Comparison of ENCODE assay signal across 27 cellular contexts in the genomic region with DNA sequence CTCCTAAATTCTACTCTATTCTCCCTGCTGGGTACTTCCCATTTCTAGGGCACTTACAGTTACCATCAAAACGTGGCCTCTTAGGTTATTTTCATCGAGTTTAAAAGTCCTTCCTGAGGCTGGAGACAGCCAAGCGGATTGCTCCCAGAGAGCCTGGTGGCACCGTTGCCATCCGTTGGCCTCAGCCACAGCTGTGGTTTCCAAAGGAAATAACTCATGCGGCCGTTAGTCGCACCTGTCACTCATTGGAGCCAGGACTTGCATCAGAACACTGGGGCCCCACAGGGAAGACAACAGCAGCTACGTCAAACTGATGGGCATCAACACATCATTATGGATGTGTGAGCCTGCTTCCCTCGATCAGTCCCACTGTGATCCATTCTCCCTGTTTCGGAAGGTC.
DNase-seq lines count a peak whose midpoint lies in the region; TF ChIP-seq lines count a peak whose summit lies in the region.
"Had no signal": no experiment of that assay in that cellular context is flagged by ENCODE, and none has a peak within 500 bp of the region (broad histone marks: within the 10 kb centered on the region; RNA-seq: fewer than 3 reads in every experiment).

No MANE protein-coding gene starts in this region.

- peak; percentile 5 for DNase-seq in NCI-H748 (lab: John Stamatoyannopoulos, UW; ENCODE audit: unreplicated experiment)
- DNase-seq in NCI-H748 treated with DMSO at 0.1 percent for 48 hours (lab: John Stamatoyannopoulos, UW) = no peak
- peak; percentile 99 for DNase-seq in MV-4-11 (lab: John Stamatoyannopoulos, UW)
- peak; percentile 13 for DNase-seq in SKM-1 (lab: John Stamatoyannopoulos, UW; ENCODE audit: unreplicated experiment)
- DNase-seq in NCI-H2029 (lab: John Stamatoyannopoulos, UW) = no peak
- DNase-seq in activated T-cell treated with anti-CD3 and anti-CD28 coated beads, Interleukin-2, amount 50 U/mL, for 1 hour = no peak
- DNase-seq in endothelial cell (ENCODE audit: low spot score) = no peak
- DNase-seq: 8988T; activated CD4-positive, CD25-positive, alpha-beta regulatory T cell treated with anti-CD3 and anti-CD28 coated beads, Interleukin-2, amount 50 U/mL, for 72 hours; activated naive CD4-positive, alpha-beta T cell treated with anti-CD3 and anti-CD28 coated beads, Interleukin-2, amount 50 U/mL, for 16 hours; activated T-cell treated with anti-CD3 and anti-CD28 coated beads, Interleukin-2, amount 50 U/mL, for 72 hours; BE2C; EL; HCEC 1CT; mammary epithelial cell; naive B cell; NCI-H1092; NCI-H1930; NCI-H345; stimulated activated CD4-positive, alpha-beta T cell treated with anti-CD3 and anti-CD28 coated beads, Interleukin-12 subunit alpha, Interleukin-12 subunit beta, amount 100 ng/mL, for 4 hours had no signal

- H3K36me3 ChIP-seq in thymus (ENCODE audit: control insufficient read depth, insufficient read depth) = no peaks in the 10 kb centered on the region
- H3K36me3 ChIP-seq: BE2C, right atrium auricular region, tibial nerve had no signal

- no peaks in the 10 kb centered on the region for H3K27me3 ChIP-seq in thymus (ENCODE audit: control insufficient read depth, insufficient read depth)
- H3K27me3 ChIP-seq: BE2C, right atrium auricular region, tibial nerve had no signal

- WGBS in thymus = 6% methylated on average over 11 of the region's 11 CpGs

- no peak overlapping the region for H3K4me3 Mint-ChIP-seq in endothelial cell (ENCODE audit: unreplicated experiment)
- H3K4me3 Mint-ChIP-seq: activated T-cell treated with anti-CD3 and anti-CD28 coated beads, Interleukin-2, amount 50 U/mL, for 72 hours; dendritic cell treated with granulocyte-macrophage colony-stimulating factor and Interleukin-4, amounts not matched to agents 40 ng/mL and 50 ng/mL, for 4 days; IgD-negative memory B cell; stimulated activated naive CD8-positive, alpha-beta T cell treated with anti-CD3 and anti-CD28 coated beads, Interleukin-15, Interleukin-2, amounts not matched to agents 100 ng/mL and 50 ng/mL, for 24 hours had no signal

- H3K36me3 Mint-ChIP-seq in endothelial cell (ENCODE audit: low read depth, unreplicated experiment) = no peaks in the 10 kb centered on the region
- H3K36me3 Mint-ChIP-seq: IgD-negative memory B cell had no signal

- peak overlapping the region; percentile 48 for H3K27ac ChIP-seq in thymus (ENCODE audit: low read depth)
- H3K27ac ChIP-seq: right atrium auricular region, RWPE1, tibial nerve had no signal

- no peaks in the 10 kb centered on the region for H3K9me3 Mint-ChIP-seq in endothelial cell (ENCODE audit: unreplicated experiment)
- H3K9me3 Mint-ChIP-seq: dendritic cell treated with granulocyte-macrophage colony-stimulating factor and Interleukin-4, amounts not matched to agents 40 ng/mL and 50 ng/mL, for 4 days; naive B cell; stimulated activated naive CD8-positive, alpha-beta T cell treated with anti-CD3 and anti-CD28 coated beads, Interleukin-15, Interleukin-2, amounts not matched to agents 100 ng/mL and 50 ng/mL, for 24 hours had no signal

- no peak for TF ChIP-seq CTCF in endothelial cell (IDR thresholded peaks at IDR 0.05; ENCODE audit: unreplicated experiment)

- no peaks in the 10 kb centered on the region for H3K4me1 Mint-ChIP-seq in endothelial cell (ENCODE audit: unreplicated experiment)

- H3K9me3 ChIP-seq in thymus (ENCODE audit: control insufficient read depth) = no peaks in the 10 kb centered on the region
- H3K9me3 ChIP-seq: BE2C, right atrium auricular region, tibial nerve had no signal

- H3K4me3 ChIP-seq in thymus (ENCODE audit: low read length) = peak overlapping the region; percentile 49
- H3K4me3 ChIP-seq: right atrium auricular region, tibial nerve had no signal

- H3K27me3 Mint-ChIP-seq in endothelial cell (ENCODE audit: unreplicated experiment) = peaks cover 1% of the 10 kb centered on the region
- H3K27me3 Mint-ChIP-seq: dendritic cell treated with granulocyte-macrophage colony-stimulating factor and Interleukin-4, amounts not matched to agents 40 ng/mL and 50 ng/mL, for 4 days; IgD-negative memory B cell had no signal

- H3K27ac Mint-ChIP-seq in endothelial cell (ENCODE audit: unreplicated experiment) = no peak overlapping the region
- H3K27ac Mint-ChIP-seq: activated T-cell treated with anti-CD3 and anti-CD28 coated beads, Interleukin-2, amount 50 U/mL, for 72 hours; dendritic cell treated with granulocyte-macrophage colony-stimulating factor and Interleukin-4, amounts not matched to agents 40 ng/mL and 50 ng/mL, for 4 days; IgD-negative memory B cell; stimulated activated naive CD8-positive, alpha-beta T cell treated with anti-CD3 and anti-CD28 coated beads, Interleukin-15, Interleukin-2, amounts not matched to agents 100 ng/mL and 50 ng/mL, for 24 hours had no signal

- H3K4me1 ChIP-seq in thymus (ENCODE audit: control insufficient read depth, insufficient read depth, low read length) = peaks cover 57% of the 10 kb centered on the region
- H3K4me1 ChIP-seq: BE2C, right atrium auricular region, tibial nerve had no signal

Comparison
In these comparisons a context has a peak if more than half of its experiments do, and no peak if none do; other contexts are left out.
1. DNase-seq: peak in NCI-H748 (single experiment), MV-4-11 (single experiment) and SKM-1 (single experiment); none in NCI-H748 treated with DMSO at 0.1 percent for 48 hours (single experiment), NCI-H2029 (single experiment), activated T-cell treated with anti-CD3 and anti-CD28 coated beads, Interleukin-2, amount 50 U/mL, for 1 hour (single experiment) and endothelial cell (single experiment).